In genomic region chr7:157628456-157628855, GRCh38 we compare ENCODE assay signal across 28 cellular contexts.
"Had no signal": no experiment of that assay in that cellular context is flagged by ENCODE, and none has a peak within 500 bp of the region (broad histone marks: within the 10 kb centered on the region; RNA-seq: fewer than 3 reads in every experiment).

No MANE protein-coding gene starts in this region.

- H3K27ac Mint-ChIP-seq: activated CD4-positive, alpha-beta memory T cell treated with anti-CD3 and anti-CD28 coated beads, Interleukin-2, amount 10 ng/mL, durations not matched to agents 7 days and 5 days; activated CD4-positive, alpha-beta T cell treated with anti-CD3 and anti-CD28 coated beads, Interleukin-2, amount 10 ng/mL, durations not matched to agents 24 days and 14 days; activated naive CD4-positive, alpha-beta T cell treated with anti-CD3 and anti-CD28 coated beads, Interleukin-2, amount 10 ng/mL, durations not matched to agents 7 days and 5 days; natural killer cell treated with Interleukin-12 subunit alpha and Interleukin-12 subunit beta and Interleukin-15 and Interleukin-18, amount 100 ng/mL, for 72 hours; stimulated activated effector memory CD8-positive, alpha-beta T cell treated with anti-CD3 and anti-CD28 coated beads, Interleukin-12 subunit alpha, Interleukin-12 subunit beta, amount 100 ng/mL, for 72 hours; stimulated activated naive CD8-positive, alpha-beta T cell treated with anti-CD3 and anti-CD28 coated beads, Interleukin-15, Interleukin-2, amounts not matched to agents 100 ng/mL and 50 ng/mL, for 24 hours; T-helper 1 cell treated with Interleukin-12 subunit alpha and Interleukin-12 subunit beta and Interleukin-4 antibody, amounts not matched to agents 30 μg/mL and 1 μg/mL, for 36 hours; type B pancreatic cell had no signal

- H3K36me3 Mint-ChIP-seq: natural killer cell treated with Interleukin-12 subunit alpha and Interleukin-12 subunit beta and Interleukin-15 and Interleukin-18, amount 100 ng/mL, for 72 hours; stimulated activated effector memory CD8-positive, alpha-beta T cell treated with anti-CD3 and anti-CD28 coated beads, Interleukin-12 subunit alpha, Interleukin-12 subunit beta, amount 100 ng/mL, for 72 hours; type B pancreatic cell had no signal

- H3K4me3 ChIP-seq: ovary, prostate gland, skin epidermis, vagina had no signal

- H3K36me3 ChIP-seq: neutrophil, ovary, prostate gland, vagina had no signal

- H3K4me3 Mint-ChIP-seq: activated CD4-positive, alpha-beta memory T cell treated with anti-CD3 and anti-CD28 coated beads, Interleukin-2, amount 10 ng/mL, durations not matched to agents 7 days and 5 days; activated CD4-positive, alpha-beta T cell treated with anti-CD3 and anti-CD28 coated beads, Interleukin-2, amount 10 ng/mL, durations not matched to agents 24 days and 14 days; activated naive CD4-positive, alpha-beta T cell treated with anti-CD3 and anti-CD28 coated beads, Interleukin-2, amount 10 ng/mL, durations not matched to agents 7 days and 5 days; natural killer cell treated with Interleukin-12 subunit alpha and Interleukin-12 subunit beta and Interleukin-15 and Interleukin-18, amount 100 ng/mL, for 72 hours; stimulated activated effector memory CD8-positive, alpha-beta T cell treated with anti-CD3 and anti-CD28 coated beads, Interleukin-12 subunit alpha, Interleukin-12 subunit beta, amount 100 ng/mL, for 72 hours; stimulated activated naive CD8-positive, alpha-beta T cell treated with anti-CD3 and anti-CD28 coated beads, Interleukin-15, Interleukin-2, amounts not matched to agents 100 ng/mL and 50 ng/mL, for 24 hours; T-helper 1 cell treated with Interleukin-12 subunit alpha and Interleukin-12 subunit beta and Interleukin-4 antibody, amounts not matched to agents 30 μg/mL and 1 μg/mL, for 36 hours; type B pancreatic cell had no signal

- H3K4me1 ChIP-seq: prostate gland, vagina had no signal

- H3K27ac ChIP-seq: neutrophil, ovary, prostate gland, skin epidermis, vagina had no signal

- H3K9me3 ChIP-seq: neutrophil, ovary, prostate gland, vagina had no signal

- H3K27me3 ChIP-seq: ovary, vagina had no signal

- H3K9me3 Mint-ChIP-seq: activated CD4-positive, alpha-beta memory T cell treated with anti-CD3 and anti-CD28 coated beads, Interleukin-2, amount 10 ng/mL, durations not matched to agents 7 days and 5 days; natural killer cell treated with Interleukin-12 subunit alpha and Interleukin-12 subunit beta and Interleukin-15 and Interleukin-18, amount 100 ng/mL, for 72 hours; stimulated activated effector memory CD8-positive, alpha-beta T cell treated with anti-CD3 and anti-CD28 coated beads, Interleukin-12 subunit alpha, Interleukin-12 subunit beta, amount 100 ng/mL, for 72 hours; stimulated activated naive CD8-positive, alpha-beta T cell treated with anti-CD3 and anti-CD28 coated beads, Interleukin-15, Interleukin-2, amounts not matched to agents 100 ng/mL and 50 ng/mL, for 24 hours; T-helper 1 cell treated with Interleukin-12 subunit alpha and Interleukin-12 subunit beta and Interleukin-4 antibody, amounts not matched to agents 30 μg/mL and 1 μg/mL, for 36 hours; type B pancreatic cell had no signal

- ATAC-seq: esophagus mucosa; left colon; sciatic nerve; stimulated activated effector memory CD8-positive, alpha-beta T cell treated with anti-CD3 and anti-CD28 coated beads, Interleukin-12 subunit alpha, Interleukin-12 subunit beta, amount 100 ng/mL, for 72 hours had no signal

- DNase-seq: activated CD4-positive, alpha-beta memory T cell treated with anti-CD3 and anti-CD28 coated beads, Interleukin-2, amount 10 ng/mL, durations not matched to agents 7 days and 5 days; activated CD4-positive, alpha-beta T cell treated with anti-CD3 and anti-CD28 coated beads, Interleukin-2, amount 10 ng/mL, durations not matched to agents 24 days and 14 days; activated CD4-positive, CD25-positive, alpha-beta regulatory T cell treated with anti-CD3 and anti-CD28 coated beads, Interleukin-2, amount 50 U/mL, for 72 hours; activated gamma-delta T cell; activated naive CD4-positive, alpha-beta T cell treated with anti-CD3 and anti-CD28 coated beads, Interleukin-2, amount 10 ng/mL, durations not matched to agents 7 days and 5 days; amygdala; caudate nucleus; foreskin fibroblast; hippocampal formation; kidney; left colon; mammary epithelial cell; ovary; retina; stimulated activated CD4-positive, alpha-beta T cell treated with anti-CD3 and anti-CD28 coated beads, Interleukin-4, amount 100 ng/mL, for 24 hours; substantia nigra; T1000 had no signal
